8 cellular contexts compared by ENCODE assay signal in the genomic region with DNA sequence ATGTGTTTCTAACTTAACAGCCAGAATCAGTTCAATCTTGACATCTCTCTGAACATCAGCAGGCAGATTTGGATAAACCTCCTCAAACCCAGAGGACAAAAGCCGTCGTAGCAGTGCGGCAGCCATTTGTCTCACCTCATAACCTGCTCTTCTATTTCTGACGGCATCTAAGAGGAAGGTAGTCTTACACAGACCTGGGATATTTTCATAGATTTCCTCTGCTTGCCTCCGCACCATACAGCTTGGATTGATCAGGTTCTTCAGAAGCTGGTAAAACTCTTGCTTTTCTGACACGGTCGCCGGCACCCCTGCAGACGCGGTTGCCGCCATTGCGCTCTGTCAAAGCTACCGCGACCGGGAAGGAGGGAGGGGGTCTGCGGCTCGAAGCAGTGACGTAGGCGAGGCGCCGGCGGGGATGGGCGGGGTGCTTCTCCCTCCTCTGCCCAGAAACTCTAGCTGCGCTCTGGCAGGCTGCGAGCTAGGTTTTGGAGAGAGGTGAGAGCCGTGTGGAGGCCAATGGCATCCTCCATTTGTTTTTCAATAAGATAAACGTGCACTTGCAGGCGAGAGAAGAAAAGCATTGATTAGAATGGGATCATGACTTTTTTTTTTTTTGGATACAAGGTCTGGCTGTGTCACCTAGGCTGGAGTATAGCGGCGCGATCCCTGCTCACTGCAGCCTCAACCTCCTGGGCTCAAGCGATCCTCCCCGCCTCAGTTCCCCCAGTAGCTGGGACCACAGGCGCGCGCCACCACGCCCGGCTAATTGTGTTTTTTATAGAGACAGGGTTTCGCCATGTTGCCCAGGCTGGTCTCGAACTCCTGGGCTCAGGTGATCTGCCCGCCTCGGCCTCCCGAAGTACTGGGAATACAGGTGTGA. TPM values are rescaled to one million over a fixed set of nuclear protein-coding genes. Genes with fewer than 3 reads are reported as not detected.
DNase-seq lines count a peak whose midpoint lies in the region; ATAC-seq, FAIRE-seq and TF ChIP-seq lines count a peak whose summit lies in the region.

A gene (minus strand): TSS at position 347 of the 880 bp plus-strand sequence. CDS start 17 bp downstream, at position 330.

- intact Hi-C loops in Right ventricle myocardium inferior (cut with DNase I) (no loop called here), pancreas (cut with DNase I) (no loop called here), thyroid gland (cut with DNase I) (no loop called here)

- no peaks in the 10 kb centered on the region for H3K9me2 ChIP-seq in SU-DHL-6 (replicated peaks; ENCODE audit: insufficient read depth, low read length)

- peak within 1 kb of the TSS; percentile 64 for H3K4me3 ChIP-seq in SU-DHL-6 (ENCODE audit: insufficient read depth, low read length, poor library complexity, severe bottlenecking)
- H3K4me3 ChIP-seq in pancreas: peak within 1 kb of the TSS; percentile 50 to 77 (median 76)
- H3K4me3 ChIP-seq in thyroid gland (replicated peaks in 1 of 3): peak within 1 kb of the TSS; percentile 18 to 35 (median 34)

- H2AFZ ChIP-seq in SU-DHL-6 (ENCODE audit: low read depth, low read length, severe bottlenecking): peak within 1 kb of the TSS; percentile 61

- H3K4me2 ChIP-seq in SU-DHL-6 (ENCODE audit: low read depth, low read length, poor library complexity, severe bottlenecking): peak within 1 kb of the TSS; percentile 64

- TF ChIP-seq POLR2A in GM10847 (IDR thresholded peaks at IDR 0.05; ENCODE audit: extremely low read depth, insufficient read length): peak; percentile 68
- peak in 1 of 2 donors; percentile 77 for TF ChIP-seq POLR2A in thyroid gland (IDR thresholded peaks at IDR 0.05)

- no peaks in the 10 kb centered on the region for H3K27me3 ChIP-seq in SU-DHL-6 (ENCODE audit: low read length)
- no peaks in the 10 kb centered on the region for H3K27me3 ChIP-seq in pancreas
- no peaks in the 10 kb centered on the region for H3K27me3 ChIP-seq in thyroid gland

- no peaks in the 10 kb centered on the region for H4K20me1 ChIP-seq in SU-DHL-6 (ENCODE audit: low read depth, low read length)

- peaks cover 5% of the 10 kb centered on the region for H3F3A ChIP-seq in SU-DHL-6 (ENCODE audit: insufficient read depth)

- DNase-seq in NCI-H1092 (lab: John Stamatoyannopoulos, UW) (peak; percentile 90), Right ventricle myocardium inferior (ENCODE audit: missing footprints) (peak; percentile 95), pancreas (peak; percentile 86 to 94 (median 92)), thyroid gland (peak; percentile 90 to 91)
- DNase-seq in activated naive CD8-positive, alpha-beta T cell treated with anti-CD3 and anti-CD28 coated beads, Interleukin-2, amount 50 U/mL, for 16 hours (ENCODE audit: low read depth, low spot score): peak; percentile 78

- peaks cover 18% of the 10 kb centered on the region; the same call in 1 of the 2 replicates for H3K9me3 ChIP-seq in SU-DHL-6 (ENCODE audit: insufficient read depth, low read length)
- H3K9me3 ChIP-seq in pancreas: no peaks in the 10 kb centered on the region
- no peaks in the 10 kb centered on the region for H3K9me3 ChIP-seq in thyroid gland

- TF ChIP-seq CTCF in SU-DHL-6 (IDR thresholded peaks at IDR 0.05; ENCODE audit: insufficient read depth, low read length, poor library complexity, severe bottlenecking) (no peak), pancreas (IDR thresholded peaks at IDR 0.05) (no peak), thyroid gland (IDR thresholded peaks at IDR 0.05) (no peak)

- H3K4me1 ChIP-seq in pancreas (peaks cover 0 to 29% (median 23%) of the 10 kb centered on the region in 3 donors), thyroid gland (peaks cover 12 to 14% of the 10 kb centered on the region in 2 donors)

- peak within 1 kb of the TSS; percentile 29 for H3K27ac ChIP-seq in SU-DHL-6 (ENCODE audit: low read depth, low read length)
- peak within 1 kb of the TSS; percentile 46 to 85 (median 71) for H3K27ac ChIP-seq in pancreas
- H3K27ac ChIP-seq in thyroid gland: peak within 1 kb of the TSS; percentile 20 to 86 (median 72)

- H3K36me3 ChIP-seq in SU-DHL-6 (ENCODE audit: low read length) (peaks cover 17% of the 10 kb centered on the region), pancreas (peaks cover 0 to 7% (median 0%) of the 10 kb centered on the region in 3 donors), thyroid gland (no peaks in the 10 kb centered on the region)

- ATAC-seq in HG02610 (IDR thresholded peaks at IDR 0.05; ENCODE audit: unreplicated experiment) (peak; percentile 98), Right ventricle myocardium inferior (peak; percentile 99), pancreas (peak; percentile 100)

- WGBS in pancreas, 2 donors: 2% methylated on average over 43 of the region's 43 CpGs
- WGBS in thyroid gland, 2 donors: 9 to 19% methylated on average over 27 to 43 of the region's 43 CpGs

- H3K9ac ChIP-seq in SU-DHL-6 (ENCODE audit: low read length): peak within 1 kb of the TSS; percentile 65

- FAIRE-seq in pancreas (lab: Jason Lieb, UNC): no peak

- peaks cover 44% of the 10 kb centered on the region for H3K79me2 ChIP-seq in SU-DHL-6 (ENCODE audit: insufficient read depth, low read length)

RNA-seq across cellular contexts. Expression of the gene that starts here (rescaled TPM):
- total RNA-seq in Right ventricle myocardium inferior (24.2 TPM), pancreas (1 to 10 TPM; 3.9 to 8.7 (median 5.1) TPM), thyroid gland (10 to 100 TPM; 23.4 to 30.6 (median 24.4) TPM)
- 1 to 10 TPM; 2.9 to 9.4 TPM for polyA plus RNA-seq in pancreas

Comparison
In these comparisons a context has a peak if more than half of its experiments do, and no peak if none do; other contexts are left out.
1. Peak in every context shown above with its lines: DNase-seq, ATAC-seq, H3K4me3 ChIP-seq and H3K27ac ChIP-seq.